In genomic region chr10:16519908-16520861, GRCh38 we compare ENCODE assay signal across 10 cellular contexts. TPM values are rescaled to one million over a fixed set of nuclear protein-coding genes. Genes with fewer than 3 reads are reported as not detected.
A peak's percentile ranks its signal among the peaks of the same experiment; 100 is the strongest.
DNase-seq lines count a peak whose midpoint lies in the region; ATAC-seq and TF ChIP-seq lines count a peak whose summit lies in the region.
"Had no signal": no experiment of that assay in that cellular context is flagged by ENCODE, and none has a peak within 500 bp of the region (broad histone marks: within the 10 kb centered on the region; RNA-seq: fewer than 3 reads in every experiment).

No MANE protein-coding gene starts in this region.

- H3K4me1 ChIP-seq in Peyer's patch (peaks cover 0 to 24% (median 14%) of the 10 kb centered on the region in 4 donors), right cardiac atrium (ENCODE audit: control insufficient read depth, insufficient read depth, low read length) (no peaks in the 10 kb centered on the region)

- peak overlapping the region; percentile 71 for H3K4me3 Mint-ChIP-seq in stimulated activated naive CD8-positive, alpha-beta T cell treated with anti-CD3 and anti-CD28 coated beads, Interleukin-15, Interleukin-2, amounts not matched to agents 100 ng/mL and 50 ng/mL, for 24 hours

- H3K9me3 Mint-ChIP-seq in stimulated activated naive CD8-positive, alpha-beta T cell treated with anti-CD3 and anti-CD28 coated beads, Interleukin-15, Interleukin-2, amounts not matched to agents 100 ng/mL and 50 ng/mL, for 24 hours = no peaks in the 10 kb centered on the region

- peaks cover 8% of the 10 kb centered on the region for H3K36me3 Mint-ChIP-seq in stimulated activated naive CD8-positive, alpha-beta T cell treated with anti-CD3 and anti-CD28 coated beads, Interleukin-15, Interleukin-2, amounts not matched to agents 100 ng/mL and 50 ng/mL, for 24 hours (ENCODE audit: low read depth)

- H3K27ac ChIP-seq in Peyer's patch = no peak overlapping the region
- no peak overlapping the region for H3K27ac ChIP-seq in right cardiac atrium (ENCODE audit: low read length)
- H3K27ac ChIP-seq: 22Rv1 had no signal

- H3K4me3 ChIP-seq in Peyer's patch (peak overlapping the region in 3 of 4 donors; percentile 44 to 58 (median 53)), right cardiac atrium (ENCODE audit: low read length) (peak overlapping the region; percentile 64)

- peak; percentile 27 for ATAC-seq in GM21786 (IDR thresholded peaks at IDR 0.05; ENCODE audit: unreplicated experiment)
- ATAC-seq in right cardiac atrium = peak; percentile 20 to 30
- ATAC-seq in HG03520 (IDR thresholded peaks at IDR 0.05; ENCODE audit: unreplicated experiment) = no peak

- DNase-seq in DMS 273 (lab: John Stamatoyannopoulos, UW; ENCODE audit: unreplicated experiment) = peak; percentile 31
- DNase-seq in DMS 273 treated with DMSO at 0.1 percent for 48 hours (lab: John Stamatoyannopoulos, UW) = no peak
- DNase-seq in Peyer's patch = peak in 1 of 3 donors; percentile 47
- DNase-seq in right cardiac atrium = no peak
- DNase-seq in Kasumi-1 (lab: John Stamatoyannopoulos, UW) = no peak

- no peaks in the 10 kb centered on the region for H3K36me3 ChIP-seq in Peyer's patch

- TF ChIP-seq CTCF in Peyer's patch (IDR thresholded peaks at IDR 0.05) = no peak

- intact Hi-C loops in right cardiac atrium (cut with DNase I) = no loop called here

- 2% methylated on average over 104 of the region's 104 CpGs for WGBS in right cardiac atrium

- peaks cover 16% of the 10 kb centered on the region for H3K4me1 Mint-ChIP-seq in stimulated activated naive CD8-positive, alpha-beta T cell treated with anti-CD3 and anti-CD28 coated beads, Interleukin-15, Interleukin-2, amounts not matched to agents 100 ng/mL and 50 ng/mL, for 24 hours (ENCODE audit: low read depth)

- H3K27ac Mint-ChIP-seq in stimulated activated naive CD8-positive, alpha-beta T cell treated with anti-CD3 and anti-CD28 coated beads, Interleukin-15, Interleukin-2, amounts not matched to agents 100 ng/mL and 50 ng/mL, for 24 hours = peak overlapping the region; percentile 58

- H3K9me3 ChIP-seq in Peyer's patch (no peaks in the 10 kb centered on the region), right cardiac atrium (ENCODE audit: control insufficient read depth, low read length) (no peaks in the 10 kb centered on the region)

- no peak for TF ChIP-seq POLR2A in Peyer's patch (IDR thresholded peaks at IDR 0.05)

- peaks cover 0 to 25% of the 10 kb centered on the region in 2 donors for H3K27me3 ChIP-seq in Peyer's patch
- no peaks in the 10 kb centered on the region for H3K27me3 ChIP-seq in right cardiac atrium (ENCODE audit: control insufficient read depth, insufficient read depth)

- peaks cover 46% of the 10 kb centered on the region for H3K27me3 Mint-ChIP-seq in stimulated activated naive CD8-positive, alpha-beta T cell treated with anti-CD3 and anti-CD28 coated beads, Interleukin-15, Interleukin-2, amounts not matched to agents 100 ng/mL and 50 ng/mL, for 24 hours

RNA-seq across cellular contexts. Expression of gene C1QL3, which starts 1.5 kb away (rescaled TPM):
- total RNA-seq in Peyer's patch (not detected), right cardiac atrium (under 1 TPM in 3 of 4 donors, not detected in 1; 0.20 to 0.38 (median 0.26) TPM)
- polyA plus RNA-seq in right cardiac atrium = 0.09 TPM
- total RNA-seq: RPMI7951 had no signal
